Comparison of ENCODE assay signal across 16 cellular contexts in the genomic region with DNA sequence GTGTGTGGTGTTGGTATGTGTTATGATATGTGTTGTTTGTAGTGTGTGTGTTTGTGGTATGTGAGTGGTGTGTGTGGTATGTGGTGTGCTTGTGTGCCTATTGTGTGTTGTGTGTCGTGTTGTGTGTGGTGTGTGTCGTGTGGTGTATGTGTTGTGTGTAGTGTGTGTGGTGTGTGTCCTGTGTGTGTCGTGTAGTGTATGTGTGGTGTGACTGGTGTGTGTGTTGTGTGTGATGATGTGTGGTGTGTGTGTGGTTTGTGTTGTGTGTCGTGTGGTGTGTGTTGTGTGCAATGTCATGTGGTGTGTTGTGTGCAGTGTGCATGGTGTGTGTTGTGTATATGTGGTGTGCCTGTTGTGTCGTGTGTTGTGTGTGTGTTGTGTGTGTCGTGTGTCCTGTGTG.
DNase-seq lines count a peak whose midpoint lies in the region; ATAC-seq, FAIRE-seq and TF ChIP-seq lines count a peak whose summit lies in the region.
"Had no signal": no experiment of that assay in that cellular context is flagged by ENCODE, and none has a peak within 500 bp of the region (broad histone marks: within the 10 kb centered on the region; RNA-seq: fewer than 3 reads in every experiment).

No MANE protein-coding gene starts in this region.

- H4K8ac ChIP-seq in IMR-90 (ENCODE audit: low read depth in 2 of 2, low read length in 2 of 2), result no peak overlapping the region

- H4K20me1 ChIP-seq in IMR-90 (ENCODE audit: insufficient read depth, low read length) (no peaks in the 10 kb centered on the region), keratinocyte (ENCODE audit: control insufficient read depth, extremely low read depth, insufficient read depth, low read length) (no peaks in the 10 kb centered on the region)

- in situ Hi-C loops in IMR-90 (cut with MboI; ENCODE audit: low sequenced_read_pairs), result no loop called here

- CTCF ChIA-PET in IMR-90 (lab: Yijun Ruan, JAX), result no interaction called here

- H3K4me1 ChIP-seq in IMR-90 (ENCODE audit: control insufficient read depth, insufficient read depth, low read length) (no peaks in the 10 kb centered on the region), keratinocyte (ENCODE audit: control insufficient read depth, extremely low read depth, insufficient read depth, low read length) (no peaks in the 10 kb centered on the region), spleen (peaks cover 0 to 6% (median 0%) of the 10 kb centered on the region in 6 donors)
- H3K4me1 ChIP-seq: HAP-1 had no signal

- WGBS in IMR-90 (ENCODE audit: extremely low coverage in 2 of 2, insufficient read length in 1 of 2), 2 experiments, result 85% methylated on average over 4 of the region's 6 CpGs; no CpG with 5 or more reads in 1 of the 2 experiments
- WGBS in spleen, 5 donors, result 88 to 92% (median 91%) methylated on average over 6 of the region's 6 CpGs

- no peaks in the 10 kb centered on the region for H3K9me3 Mint-ChIP-seq in activated naive CD8-positive, alpha-beta T cell treated with anti-CD3 and anti-CD28 coated beads, Interleukin-2, amount 10 ng/mL, durations not matched to agents 7 days and 5 days
- H3K9me3 Mint-ChIP-seq in activated naive CD8-positive, alpha-beta T cell treated with anti-CD3 and anti-CD28 coated beads for 36 hours, result no peaks in the 10 kb centered on the region
- H3K9me3 Mint-ChIP-seq in type B pancreatic cell, result no peaks in the 10 kb centered on the region
- H3K9me3 Mint-ChIP-seq: CD4-positive, alpha-beta T cell had no signal

- H3K4me2 ChIP-seq in IMR-90 (ENCODE audit: low read depth, low read length), result no peak overlapping the region
- H3K4me2 ChIP-seq in keratinocyte (ENCODE audit: control insufficient read depth, extremely low read depth, insufficient read depth, low read depth, low read length), result no peak overlapping the region
- H3K4me2 ChIP-seq: GM23338 had no signal

- TF ChIP-seq RAD21 in IMR-90 (IDR thresholded peaks at IDR 0.05; ENCODE audit: low read length), result no peak

- peaks cover 9% of the 10 kb centered on the region for H3K27me3 Mint-ChIP-seq in activated naive CD8-positive, alpha-beta T cell treated with anti-CD3 and anti-CD28 coated beads, Interleukin-2, amount 10 ng/mL, durations not matched to agents 7 days and 5 days
- H3K27me3 Mint-ChIP-seq in activated naive CD8-positive, alpha-beta T cell treated with anti-CD3 and anti-CD28 coated beads for 36 hours, result no peaks in the 10 kb centered on the region
- no peaks in the 10 kb centered on the region for H3K27me3 Mint-ChIP-seq in type B pancreatic cell
- H3K27me3 Mint-ChIP-seq: CD4-positive, alpha-beta T cell had no signal

- TF ChIP-seq POLR2A in IMR-90 (IDR thresholded peaks at IDR 0.05; ENCODE audit: low read depth, low read length) (no peak), spleen (IDR thresholded peaks at IDR 0.05) (no peak)

- no peaks in the 10 kb centered on the region for H3K27me3 ChIP-seq in IMR-90 (ENCODE audit: control insufficient read depth, insufficient read depth, low read length)
- H3K27me3 ChIP-seq in keratinocyte (ENCODE audit: control insufficient read depth, extremely low read depth, insufficient read depth, low read length), result no peaks in the 10 kb centered on the region
- peaks cover 0 to 25% (median 0%) of the 10 kb centered on the region in 7 donors for H3K27me3 ChIP-seq in spleen (replicated peaks in 1 of 7)

- no TSS peak for BruUV-seq in IMR-90 (replicated peaks; lab: Mats Ljungman, UMichigan)

- H3K9me1 ChIP-seq in IMR-90 (ENCODE audit: insufficient read depth, low read length) (no peaks in the 10 kb centered on the region), keratinocyte (ENCODE audit: control insufficient read depth, extremely low read depth, insufficient read depth, low read length) (no peaks in the 10 kb centered on the region)

- TF ChIP-seq CTCF in IMR-90 (conservative IDR thresholded peaks at IDR 0.05; ENCODE audit: low read depth, low read length), result no peak
- no peak for TF ChIP-seq CTCF in keratinocyte (optimal IDR thresholded peaks at IDR 0.05 in 1 of 3, IDR thresholded peaks at IDR 0.05 in 1 of 3, conservative IDR thresholded peaks at IDR 0.05 in 1 of 3; ENCODE audit: extremely low read depth in 1 of 3, insufficient read depth in 2 of 3, low read length in 3 of 3)
- TF ChIP-seq CTCF in spleen (IDR thresholded peaks at IDR 0.05 in 8 of 11, conservative IDR thresholded peaks at IDR 0.05 in 3 of 11), result no peak
- TF ChIP-seq CTCF in type B pancreatic cell (conservative IDR thresholded peaks at IDR 0.05), result no peak

- intact Hi-C loops in IMR-90 (cut with micrococcal nuclease) (no loop called here), spleen (cut with DNase I; ENCODE audit: low total_unique reads) (no loop called here)

- H2BK15ac ChIP-seq in IMR-90 (ENCODE audit: low read depth, low read length), result no peak overlapping the region

- no peak overlapping the region for H4K91ac ChIP-seq in IMR-90 (ENCODE audit: insufficient read depth, low read depth, low read length)

- H3K36me3 ChIP-seq in IMR-90 (ENCODE audit: control insufficient read depth, insufficient read depth, low read length) (no peaks in the 10 kb centered on the region), keratinocyte (ENCODE audit: control insufficient read depth in 2 of 2, extremely low read depth in 1 of 2, insufficient read depth in 2 of 2, low read length in 2 of 2) (no peaks in the 10 kb centered on the region), spleen (no peaks in the 10 kb centered on the region)
- H3K36me3 ChIP-seq: HAP-1 had no signal

- POLR2A ChIA-PET in activated naive CD8-positive, alpha-beta T cell treated with anti-CD3 and anti-CD28 coated beads, Interleukin-2, amount 10 ng/mL, durations not matched to agents 7 days and 5 days (lab: Charles Lee), result no interaction called here
- POLR2A ChIA-PET in IMR-90 (lab: Charles Lee; ENCODE audit: unreplicated experiment), result no interaction called here

- H3K27ac ChIP-seq in IMR-90 (ENCODE audit: insufficient read depth, low read length) (no peak overlapping the region), keratinocyte (ENCODE audit: control insufficient read depth, insufficient read depth, low read length) (no peak overlapping the region), spleen (no peak overlapping the region)

- FAIRE-seq in keratinocyte (lab: Jason Lieb, UNC), result peak; percentile 66

- no peaks in the 10 kb centered on the region for H3K36me3 Mint-ChIP-seq in activated naive CD8-positive, alpha-beta T cell treated with anti-CD3 and anti-CD28 coated beads, Interleukin-2, amount 10 ng/mL, durations not matched to agents 7 days and 5 days
- H3K36me3 Mint-ChIP-seq in activated naive CD8-positive, alpha-beta T cell treated with anti-CD3 and anti-CD28 coated beads for 36 hours, result no peaks in the 10 kb centered on the region
- no peaks in the 10 kb centered on the region for H3K36me3 Mint-ChIP-seq in type B pancreatic cell

- ATAC-seq in activated naive CD8-positive, alpha-beta T cell treated with anti-CD3 and anti-CD28 coated beads, Interleukin-2, amount 10 ng/mL, durations not matched to agents 7 days and 5 days (ENCODE audit: low read depth), result no peak
- no peak for ATAC-seq in IMR-90 (ENCODE audit: low read depth)
- ATAC-seq in HG02970 (IDR thresholded peaks at IDR 0.05; ENCODE audit: low FRiP score, unreplicated experiment), result no peak
- ATAC-seq: GM23338 had no signal

- no peak overlapping the region for H3K4me3 Mint-ChIP-seq in activated naive CD8-positive, alpha-beta T cell treated with anti-CD3 and anti-CD28 coated beads, Interleukin-2, amount 10 ng/mL, durations not matched to agents 7 days and 5 days
- H3K4me3 Mint-ChIP-seq in activated naive CD8-positive, alpha-beta T cell treated with anti-CD3 and anti-CD28 coated beads for 36 hours, result no peak overlapping the region
- no peak overlapping the region for H3K4me3 Mint-ChIP-seq in type B pancreatic cell
- H3K4me3 Mint-ChIP-seq: B cell; CD4-positive, alpha-beta T cell; GM23338 had no signal

- H2AFZ ChIP-seq in IMR-90 (replicated peaks; ENCODE audit: low read length, poor library complexity) (peak overlapping the region; percentile 67), keratinocyte (ENCODE audit: control insufficient read depth, low read length) (no peak overlapping the region)
- H2AFZ ChIP-seq: GM23338 had no signal

- no peak overlapping the region for H3K9ac ChIP-seq in IMR-90 (ENCODE audit: low read depth, low read length)
- H3K9ac ChIP-seq in keratinocyte (ENCODE audit: control insufficient read depth, extremely low read depth, insufficient read depth, low read length), result no peak overlapping the region

- no peak overlapping the region for H2AK5ac ChIP-seq in IMR-90 (ENCODE audit: low read depth, low read length)

- H3K56ac ChIP-seq in IMR-90 (ENCODE audit: extremely low read depth, insufficient read depth, low read length), result no peak overlapping the region

- H2BK120ac ChIP-seq in IMR-90 (ENCODE audit: low read depth, low read length), result no peak overlapping the region

- H3K4me1 Mint-ChIP-seq in activated naive CD8-positive, alpha-beta T cell treated with anti-CD3 and anti-CD28 coated beads, Interleukin-2, amount 10 ng/mL, durations not matched to agents 7 days and 5 days, result peaks cover 20% of the 10 kb centered on the region
- peaks cover 7% of the 10 kb centered on the region for H3K4me1 Mint-ChIP-seq in activated naive CD8-positive, alpha-beta T cell treated with anti-CD3 and anti-CD28 coated beads for 36 hours
- H3K4me1 Mint-ChIP-seq in type B pancreatic cell (ENCODE audit: unreplicated experiment), result no peaks in the 10 kb centered on the region
- H3K4me1 Mint-ChIP-seq: GM23338 had no signal

- H3K9me3 ChIP-seq in IMR-90 (ENCODE audit: control insufficient read depth, insufficient read depth, low read length) (peaks cover 22% of the 10 kb centered on the region; the same call in 1 of the 2 replicates), keratinocyte (ENCODE audit: control insufficient read depth, low read depth, low read length) (peaks cover 15% of the 10 kb centered on the region), spleen (no peaks in the 10 kb centered on the region)
- H3K9me3 ChIP-seq: HAP-1 had no signal

- H3K79me2 ChIP-seq in keratinocyte (ENCODE audit: control insufficient read depth, insufficient read depth, low read length), result no peaks in the 10 kb centered on the region

- peak; percentile 4 for DNase-seq in activated naive CD8-positive, alpha-beta T cell treated with anti-CD3 and anti-CD28 coated beads, Interleukin-2, amount 10 ng/mL, durations not matched to agents 7 days and 5 days
- no peak for DNase-seq in activated naive CD8-positive, alpha-beta T cell treated with anti-CD3 and anti-CD28 coated beads for 36 hours
- DNase-seq in IMR-90 (no peak), keratinocyte (ENCODE audit: low read depth, low spot score) (no peak), spleen (peak; percentile 5), SIG-M5 (lab: John Stamatoyannopoulos, UW) (no peak), type B pancreatic cell (ENCODE audit: extremely low spot score, unreplicated experiment) (no peak)
- DNase-seq: ACHN, C1 segment of cervical spinal cord, Calu3, DMS 273 treated with DMSO at 0.1 percent for 48 hours had no signal

- no peaks in the 10 kb centered on the region for H3K79me1 ChIP-seq in IMR-90 (ENCODE audit: low read depth in 1 of 2, low read length in 2 of 2)

- H3K23ac ChIP-seq in IMR-90 (ENCODE audit: low read depth, low read length), result no peak overlapping the region

- dilution Hi-C loops in IMR-90 (cut with HindIII; ENCODE audit: low sequenced_read_pairs, unreplicated experiment) (no loop called here), keratinocyte (cut with MboI; ENCODE audit: extremely low pct_ligation_motif_present, low sequenced_read_pairs) (no loop called here)

- H2BK20ac ChIP-seq in IMR-90 (ENCODE audit: low read depth, low read length), result no peak overlapping the region

- H4K5ac ChIP-seq in IMR-90 (ENCODE audit: low read depth, low read length), result no peak overlapping the region

- H3K14ac ChIP-seq in IMR-90 (replicated peaks; ENCODE audit: low read depth, low read length), result no peak overlapping the region

- peak overlapping the region; percentile 83 for H2BK5ac ChIP-seq in IMR-90 (ENCODE audit: low read depth, low read length, poor library complexity, severe bottlenecking)

- H2AK9ac ChIP-seq in IMR-90 (replicated peaks; ENCODE audit: low read depth, low read length, poor library complexity), result peak overlapping the region; percentile 28

- no peak overlapping the region for H3K27ac Mint-ChIP-seq in activated naive CD8-positive, alpha-beta T cell treated with anti-CD3 and anti-CD28 coated beads, Interleukin-2, amount 10 ng/mL, durations not matched to agents 7 days and 5 days
- H3K27ac Mint-ChIP-seq in activated naive CD8-positive, alpha-beta T cell treated with anti-CD3 and anti-CD28 coated beads for 36 hours, result no peak overlapping the region
- no peak overlapping the region for H3K27ac Mint-ChIP-seq in type B pancreatic cell
- H3K27ac Mint-ChIP-seq: B cell; CD4-positive, alpha-beta T cell; GM23338 had no signal

- no peak overlapping the region for H3K4ac ChIP-seq in IMR-90 (ENCODE audit: low read depth, low read length)

- no peak overlapping the region for H3K4me3 ChIP-seq in IMR-90 (ENCODE audit: insufficient read depth, low read depth, low read length)
- H3K4me3 ChIP-seq in keratinocyte (ENCODE audit: control insufficient read depth in 2 of 3, extremely low read depth in 1 of 3, insufficient read depth in 2 of 3, low read depth in 1 of 3, low read length in 3 of 3), result no peak overlapping the region
- H3K4me3 ChIP-seq in spleen, result no peak overlapping the region
- H3K4me3 ChIP-seq: GM23338, HAP-1 had no signal

- H3K18ac ChIP-seq in IMR-90 (ENCODE audit: low read depth, low read length), result no peak overlapping the region

Comparison
In these comparisons a context has a peak if more than half of its experiments do, and no peak if none do; other contexts are left out.
1. DNase-seq: peak in activated naive CD8-positive, alpha-beta T cell treated with anti-CD3 and anti-CD28 coated beads, Interleukin-2, amount 10 ng/mL, durations not matched to agents 7 days and 5 days (single experiment) and spleen (single experiment); none in activated naive CD8-positive, alpha-beta T cell treated with anti-CD3 and anti-CD28 coated beads for 36 hours (single experiment), IMR-90 (single experiment), keratinocyte (single experiment), SIG-M5 (single experiment) and type B pancreatic cell (single experiment).